Comparison of ENCODE assay signal across 1 cellular context in the genomic region with DNA sequence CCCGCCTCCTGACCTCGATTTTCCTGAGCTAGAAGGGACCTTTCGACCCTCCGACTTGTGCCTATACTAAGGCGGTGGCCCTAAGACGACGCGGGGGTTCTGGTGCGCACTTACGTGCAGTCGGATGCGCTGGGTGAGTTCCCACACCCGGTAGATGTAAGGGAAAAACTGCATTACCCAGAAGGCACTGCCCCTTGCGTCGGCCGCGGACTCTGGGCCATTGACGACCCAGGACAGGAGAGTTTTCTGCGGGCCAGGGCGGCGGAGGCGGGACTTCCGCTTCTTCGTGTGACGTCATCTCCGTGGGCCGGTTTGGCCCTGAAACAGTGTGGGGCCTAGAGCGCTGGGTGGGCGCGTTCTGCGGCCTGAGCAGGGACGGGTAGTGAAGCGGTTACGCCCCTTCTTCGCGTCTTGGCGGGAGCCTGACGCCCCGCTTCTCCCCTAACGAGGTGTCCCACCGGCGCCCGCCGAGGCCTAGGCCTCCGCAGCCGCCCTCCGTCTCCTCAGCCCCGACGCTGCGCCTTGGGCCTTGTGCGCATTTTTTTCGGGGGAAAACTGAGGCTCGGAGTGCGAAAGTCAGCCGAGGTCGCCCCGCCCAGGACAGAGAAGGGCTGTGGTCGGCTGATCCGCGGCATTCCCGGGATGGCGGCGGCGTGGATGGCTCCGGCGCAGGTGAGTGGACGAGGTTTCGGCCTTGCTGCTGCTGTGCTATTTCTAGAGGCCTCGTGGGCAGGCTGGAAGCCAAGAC.
TF ChIP-seq lines count a peak whose summit lies in the region.

ZNF460 (plus strand) TSS at position 321 of the 748 bp plus-strand sequence; CDS start at position 643, 322 bp downstream.

TF ChIP-seq in HEK293, 187 proteins besides CTCF, POLR2A, EP300 and RAD21 (continued from another document and continues in another):
- TF ChIP-seq ZNF76 (tag by site-specific recombination; IDR thresholded peaks at IDR 0.05; ENCODE audit: borderline replicate concordance, low read depth) (peak; percentile 86), ZNF24 (tag by site-specific recombination; IDR thresholded peaks at IDR 0.05) (no peak), ZNF473 (tag by site-specific recombination; IDR thresholded peaks at IDR 0.05) (no peak), ZNF223 (tag by site-specific recombination; IDR thresholded peaks at IDR 0.05) (no peak), ZNF350 (tag by site-specific recombination; IDR thresholded peaks at IDR 0.05) (no peak), SP2 (tag by site-specific recombination; IDR thresholded peaks at IDR 0.05) (peak; percentile 85), ZBTB7A (tag by site-specific recombination; IDR thresholded peaks at IDR 0.05; ENCODE audit: low read depth) (peak; percentile 60; the same call in 1 of the 2 replicates), ZNF398 (tag by site-specific recombination; IDR thresholded peaks at IDR 0.05) (no peak), ZNF843 (tag by site-specific recombination; IDR thresholded peaks at IDR 0.05) (peak; percentile 11; the same call in 1 of the 2 replicates), ZNF654 (tag by site-specific recombination; IDR thresholded peaks at IDR 0.05; ENCODE audit: low read depth) (no peak; the same call in 1 of the 2 replicates), HIC1 (tag by site-specific recombination; IDR thresholded peaks at IDR 0.05) (no peak), ZNF10 (tag by site-specific recombination; IDR thresholded peaks at IDR 0.05) (peak; percentile 95), ZNF639 (tag by site-specific recombination; IDR thresholded peaks at IDR 0.05) (no peak), ZNF423 (tag by site-specific recombination; IDR thresholded peaks at IDR 0.05) (no peak), GLIS1 (tag by site-specific recombination; IDR thresholded peaks at IDR 0.05) (peak; percentile 34), ZNF48 (tag by site-specific recombination; IDR thresholded peaks at IDR 0.05) (no peak), ZNF239 (tag by site-specific recombination; IDR thresholded peaks at IDR 0.05) (no peak), ZNF544 (tag by site-specific recombination; IDR thresholded peaks at IDR 0.05) (no peak), ZBTB17 (tag by site-specific recombination; IDR thresholded peaks at IDR 0.05) (peak; percentile 48; the same call in 1 of the 2 replicates), ZNF221 (tag by site-specific recombination; IDR thresholded peaks at IDR 0.05; ENCODE audit: borderline replicate concordance) (no peak), ZNF324 (tag by site-specific recombination; IDR thresholded peaks at IDR 0.05) (no peak), ZNF677 (tag by site-specific recombination; IDR thresholded peaks at IDR 0.05) (no peak), ZNF37A (tag by site-specific recombination; IDR thresholded peaks at IDR 0.05) (no peak), ZNF513 (tag by site-specific recombination; IDR thresholded peaks at IDR 0.05) (no peak), SCRT1 (tag by site-specific recombination; IDR thresholded peaks at IDR 0.05; ENCODE audit: borderline replicate concordance) (no peak), ZNF266 (tag by site-specific recombination; IDR thresholded peaks at IDR 0.05; ENCODE audit: low read depth) (no peak), KLF16 (tag by site-specific recombination; IDR thresholded peaks at IDR 0.05) (no peak), ZNF768 (tag by site-specific recombination; IDR thresholded peaks at IDR 0.05) (no peak), WT1 (tag by site-specific recombination; IDR thresholded peaks at IDR 0.05) (no peak), ZNF391 (tag by site-specific recombination; IDR thresholded peaks at IDR 0.05; ENCODE audit: borderline replicate concordance, low read depth) (0 out of 2 replicates have a peak, but pooled peaks have one; percentile 26), ZNF792 (tag by site-specific recombination; IDR thresholded peaks at IDR 0.05) (no peak)
- TF ChIP-seq, protein P1, sequence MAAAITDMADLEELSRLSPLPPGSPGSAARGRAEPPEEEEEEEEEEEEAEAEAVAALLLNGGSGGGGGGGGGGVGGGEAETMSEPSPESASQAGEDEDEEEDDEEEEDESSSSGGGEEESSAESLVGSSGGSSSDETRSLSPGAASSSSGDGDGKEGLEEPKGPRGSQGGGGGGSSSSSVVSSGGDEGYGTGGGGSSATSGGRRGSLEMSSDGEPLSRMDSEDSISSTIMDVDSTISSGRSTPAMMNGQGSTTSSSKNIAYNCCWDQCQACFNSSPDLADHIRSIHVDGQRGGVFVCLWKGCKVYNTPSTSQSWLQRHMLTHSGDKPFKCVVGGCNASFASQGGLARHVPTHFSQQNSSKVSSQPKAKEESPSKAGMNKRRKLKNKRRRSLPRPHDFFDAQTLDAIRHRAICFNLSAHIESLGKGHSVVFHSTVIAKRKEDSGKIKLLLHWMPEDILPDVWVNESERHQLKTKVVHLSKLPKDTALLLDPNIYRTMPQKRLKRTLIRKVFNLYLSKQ (tag by site-specific recombination; IDR thresholded peaks at IDR 0.05; ENCODE audit: borderline replicate concordance): no peak
- TF ChIP-seq, protein P2, sequence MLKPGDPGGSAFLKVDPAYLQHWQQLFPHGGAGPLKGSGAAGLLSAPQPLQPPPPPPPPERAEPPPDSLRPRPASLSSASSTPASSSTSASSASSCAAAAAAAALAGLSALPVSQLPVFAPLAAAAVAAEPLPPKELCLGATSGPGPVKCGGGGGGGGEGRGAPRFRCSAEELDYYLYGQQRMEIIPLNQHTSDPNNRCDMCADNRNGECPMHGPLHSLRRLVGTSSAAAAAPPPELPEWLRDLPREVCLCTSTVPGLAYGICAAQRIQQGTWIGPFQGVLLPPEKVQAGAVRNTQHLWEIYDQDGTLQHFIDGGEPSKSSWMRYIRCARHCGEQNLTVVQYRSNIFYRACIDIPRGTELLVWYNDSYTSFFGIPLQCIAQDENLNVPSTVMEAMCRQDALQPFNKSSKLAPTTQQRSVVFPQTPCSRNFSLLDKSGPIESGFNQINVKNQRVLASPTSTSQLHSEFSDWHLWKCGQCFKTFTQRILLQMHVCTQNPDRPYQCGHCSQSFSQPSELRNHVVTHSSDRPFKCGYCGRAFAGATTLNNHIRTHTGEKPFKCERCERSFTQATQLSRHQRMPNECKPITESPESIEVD (tag by site-specific recombination; IDR thresholded peaks at IDR 0.05): no peak
- TF ChIP-seq, protein P3, sequence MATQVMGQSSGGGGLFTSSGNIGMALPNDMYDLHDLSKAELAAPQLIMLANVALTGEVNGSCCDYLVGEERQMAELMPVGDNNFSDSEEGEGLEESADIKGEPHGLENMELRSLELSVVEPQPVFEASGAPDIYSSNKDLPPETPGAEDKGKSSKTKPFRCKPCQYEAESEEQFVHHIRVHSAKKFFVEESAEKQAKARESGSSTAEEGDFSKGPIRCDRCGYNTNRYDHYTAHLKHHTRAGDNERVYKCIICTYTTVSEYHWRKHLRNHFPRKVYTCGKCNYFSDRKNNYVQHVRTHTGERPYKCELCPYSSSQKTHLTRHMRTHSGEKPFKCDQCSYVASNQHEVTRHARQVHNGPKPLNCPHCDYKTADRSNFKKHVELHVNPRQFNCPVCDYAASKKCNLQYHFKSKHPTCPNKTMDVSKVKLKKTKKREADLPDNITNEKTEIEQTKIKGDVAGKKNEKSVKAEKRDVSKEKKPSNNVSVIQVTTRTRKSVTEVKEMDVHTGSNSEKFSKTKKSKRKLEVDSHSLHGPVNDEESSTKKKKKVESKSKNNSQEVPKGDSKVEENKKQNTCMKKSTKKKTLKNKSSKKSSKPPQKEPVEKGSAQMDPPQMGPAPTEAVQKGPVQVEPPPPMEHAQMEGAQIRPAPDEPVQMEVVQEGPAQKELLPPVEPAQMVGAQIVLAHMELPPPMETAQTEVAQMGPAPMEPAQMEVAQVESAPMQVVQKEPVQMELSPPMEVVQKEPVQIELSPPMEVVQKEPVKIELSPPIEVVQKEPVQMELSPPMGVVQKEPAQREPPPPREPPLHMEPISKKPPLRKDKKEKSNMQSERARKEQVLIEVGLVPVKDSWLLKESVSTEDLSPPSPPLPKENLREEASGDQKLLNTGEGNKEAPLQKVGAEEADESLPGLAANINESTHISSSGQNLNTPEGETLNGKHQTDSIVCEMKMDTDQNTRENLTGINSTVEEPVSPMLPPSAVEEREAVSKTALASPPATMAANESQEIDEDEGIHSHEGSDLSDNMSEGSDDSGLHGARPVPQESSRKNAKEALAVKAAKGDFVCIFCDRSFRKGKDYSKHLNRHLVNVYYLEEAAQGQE (tag by site-specific recombination; IDR thresholded peaks at IDR 0.05): no peak
- TF ChIP-seq, protein P4, sequence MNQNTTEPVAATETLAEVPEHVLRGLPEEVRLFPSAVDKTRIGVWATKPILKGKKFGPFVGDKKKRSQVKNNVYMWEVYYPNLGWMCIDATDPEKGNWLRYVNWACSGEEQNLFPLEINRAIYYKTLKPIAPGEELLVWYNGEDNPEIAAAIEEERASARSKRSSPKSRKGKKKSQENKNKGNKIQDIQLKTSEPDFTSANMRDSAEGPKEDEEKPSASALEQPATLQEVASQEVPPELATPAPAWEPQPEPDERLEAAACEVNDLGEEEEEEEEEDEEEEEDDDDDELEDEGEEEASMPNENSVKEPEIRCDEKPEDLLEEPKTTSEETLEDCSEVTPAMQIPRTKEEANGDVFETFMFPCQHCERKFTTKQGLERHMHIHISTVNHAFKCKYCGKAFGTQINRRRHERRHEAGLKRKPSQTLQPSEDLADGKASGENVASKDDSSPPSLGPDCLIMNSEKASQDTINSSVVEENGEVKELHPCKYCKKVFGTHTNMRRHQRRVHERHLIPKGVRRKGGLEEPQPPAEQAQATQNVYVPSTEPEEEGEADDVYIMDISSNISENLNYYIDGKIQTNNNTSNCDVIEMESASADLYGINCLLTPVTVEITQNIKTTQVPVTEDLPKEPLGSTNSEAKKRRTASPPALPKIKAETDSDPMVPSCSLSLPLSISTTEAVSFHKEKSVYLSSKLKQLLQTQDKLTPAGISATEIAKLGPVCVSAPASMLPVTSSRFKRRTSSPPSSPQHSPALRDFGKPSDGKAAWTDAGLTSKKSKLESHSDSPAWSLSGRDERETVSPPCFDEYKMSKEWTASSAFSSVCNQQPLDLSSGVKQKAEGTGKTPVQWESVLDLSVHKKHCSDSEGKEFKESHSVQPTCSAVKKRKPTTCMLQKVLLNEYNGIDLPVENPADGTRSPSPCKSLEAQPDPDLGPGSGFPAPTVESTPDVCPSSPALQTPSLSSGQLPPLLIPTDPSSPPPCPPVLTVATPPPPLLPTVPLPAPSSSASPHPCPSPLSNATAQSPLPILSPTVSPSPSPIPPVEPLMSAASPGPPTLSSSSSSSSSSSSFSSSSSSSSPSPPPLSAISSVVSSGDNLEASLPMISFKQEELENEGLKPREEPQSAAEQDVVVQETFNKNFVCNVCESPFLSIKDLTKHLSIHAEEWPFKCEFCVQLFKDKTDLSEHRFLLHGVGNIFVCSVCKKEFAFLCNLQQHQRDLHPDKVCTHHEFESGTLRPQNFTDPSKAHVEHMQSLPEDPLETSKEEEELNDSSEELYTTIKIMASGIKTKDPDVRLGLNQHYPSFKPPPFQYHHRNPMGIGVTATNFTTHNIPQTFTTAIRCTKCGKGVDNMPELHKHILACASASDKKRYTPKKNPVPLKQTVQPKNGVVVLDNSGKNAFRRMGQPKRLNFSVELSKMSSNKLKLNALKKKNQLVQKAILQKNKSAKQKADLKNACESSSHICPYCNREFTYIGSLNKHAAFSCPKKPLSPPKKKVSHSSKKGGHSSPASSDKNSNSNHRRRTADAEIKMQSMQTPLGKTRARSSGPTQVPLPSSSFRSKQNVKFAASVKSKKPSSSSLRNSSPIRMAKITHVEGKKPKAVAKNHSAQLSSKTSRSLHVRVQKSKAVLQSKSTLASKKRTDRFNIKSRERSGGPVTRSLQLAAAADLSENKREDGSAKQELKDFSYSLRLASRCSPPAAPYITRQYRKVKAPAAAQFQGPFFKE (tag by site-specific recombination; IDR thresholded peaks at IDR 0.05; ENCODE audit: borderline replicate concordance): no peak
